ENCODE assay signal across 27 cellular contexts in the genomic region with DNA sequence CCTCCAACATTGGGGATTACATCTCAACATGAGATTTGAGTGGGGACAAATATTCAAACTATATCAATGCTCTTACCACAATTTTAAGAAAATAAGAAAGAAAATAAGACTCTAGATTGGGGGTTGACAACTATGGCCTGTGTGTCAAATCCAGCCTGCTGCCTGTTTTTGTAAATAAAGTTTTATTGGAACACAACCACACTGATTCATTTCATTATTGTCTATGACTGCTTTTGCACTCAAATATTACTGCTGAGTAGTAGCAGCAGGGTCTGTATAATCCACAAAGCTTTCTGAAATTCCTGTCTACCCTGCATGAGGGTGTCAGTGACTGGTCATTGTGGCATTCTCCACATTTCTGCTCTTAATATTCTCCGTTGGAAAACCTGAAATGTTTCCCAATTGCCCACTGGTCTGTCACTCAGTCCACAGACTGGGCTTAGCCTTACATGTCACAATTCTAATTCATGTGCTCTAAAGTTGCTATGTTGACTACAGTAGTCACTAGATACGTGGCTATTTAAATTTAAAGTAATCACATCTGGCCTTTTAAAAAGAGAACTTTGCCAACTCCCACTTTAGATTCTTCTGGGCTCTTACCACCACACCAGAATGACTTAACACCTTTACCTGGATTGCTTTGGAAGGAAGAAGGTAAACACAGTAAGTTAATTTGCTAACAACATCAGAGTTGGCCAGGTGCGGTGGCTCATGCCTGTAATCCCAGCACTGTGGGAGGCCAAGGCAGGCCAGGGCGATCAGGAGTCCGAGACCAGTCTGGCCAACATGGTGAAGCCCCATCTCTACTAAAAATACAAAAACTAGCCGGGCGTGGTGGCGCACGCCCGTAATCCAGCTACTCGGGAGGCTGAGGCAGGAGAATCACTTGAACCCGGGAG.
DNase-seq lines count a peak whose midpoint lies in the region; ATAC-seq, FAIRE-seq and TF ChIP-seq lines count a peak whose summit lies in the region.
"Had no signal": no experiment of that assay in that cellular context is flagged by ENCODE, and none has a peak within 500 bp of the region (broad histone marks: within the 10 kb centered on the region; RNA-seq: fewer than 3 reads in every experiment).

No MANE protein-coding gene starts in this region.

- WGBS in K562 (ENCODE audit: insufficient coverage, low coverage, missing lambda C conversion rate) = 92% methylated on average over 12 of the region's 12 CpGs
- WGBS in tibial nerve, 2 donors = 90 to 94% methylated on average over 12 of the region's 12 CpGs

- no peak overlapping the region for H3K9ac ChIP-seq in K562 (ENCODE audit: insufficient read depth in 1 of 2, low read depth in 2 of 2, low read length in 2 of 2)
- H3K9ac ChIP-seq: BLaER1 treated with 17β-estradiol and CSF1 and Interleukin-3, amounts not matched to agents 10 nM and 100 nM; GM23248 had no signal

- TF ChIP-seq CTCF in K562 (IDR thresholded peaks at IDR 0.05 in 2 of 3, conservative IDR thresholded peaks at IDR 0.05 in 1 of 3; ENCODE audit: insufficient read depth in 2 of 3, low read depth in 1 of 3, low read length in 3 of 3) = no peak
- TF ChIP-seq CTCF in lower lobe of right lung (IDR thresholded peaks at IDR 0.05) = no peak
- TF ChIP-seq CTCF in retinal pigment epithelial cell (conservative IDR thresholded peaks at IDR 0.05; ENCODE audit: low read depth, low read length) = no peak
- no peak for TF ChIP-seq CTCF in tibial nerve (IDR thresholded peaks at IDR 0.05)

- H3K27ac ChIP-seq in K562 (ENCODE audit: extremely low read depth, low read depth, low read length) (no peak overlapping the region), lower lobe of right lung (peak overlapping the region; percentile 52), tibial nerve (no peak overlapping the region)
- H3K27ac ChIP-seq: GM23248 had no signal

- in situ Hi-C loops in K562 (cut with MboI) = no loop called here

- no peak overlapping the region for H3K4me3 ChIP-seq in K562
- H3K4me3 ChIP-seq in lower lobe of right lung = no peak overlapping the region
- H3K4me3 ChIP-seq in retinal pigment epithelial cell (ENCODE audit: low read length) = no peak overlapping the region
- H3K4me3 ChIP-seq in tibial nerve = no peak overlapping the region
- H3K4me3 ChIP-seq: BLaER1 treated with 17β-estradiol and CSF1 and Interleukin-3, amounts not matched to agents 10 nM and 100 nM; GM23248 had no signal

- TF ChIP-seq POLR2A in K562 (conservative IDR thresholded peaks at IDR 0.05) (no peak), tibial nerve (IDR thresholded peaks at IDR 0.05) (no peak)

- no TSS peak for BruUV-seq in K562 (replicated peaks; lab: Mats Ljungman, UMichigan)

- H3K4me1 ChIP-seq in K562 (replicated peaks in 1 of 2; ENCODE audit: control insufficient read depth in 2 of 2, insufficient read depth in 2 of 2, low read length in 2 of 2) (peaks cover 15 to 30% of the 10 kb centered on the region in 2 experiments; a peak in 4 of 5 replicates), lower lobe of right lung (peaks cover 6% of the 10 kb centered on the region), tibial nerve (no peaks in the 10 kb centered on the region)

- FAIRE-seq in K562 (lab: Jason Lieb, UNC) = no peak

- H4K20me1 ChIP-seq in K562 (replicated peaks; ENCODE audit: control insufficient read depth, insufficient read depth, low read length) = no peaks in the 10 kb centered on the region
- H4K20me1 ChIP-seq: BLaER1 treated with 17β-estradiol and CSF1 and Interleukin-3, amounts not matched to agents 10 nM and 100 nM had no signal

- H2AFZ ChIP-seq in K562 (ENCODE audit: low read depth, low read length) = peak overlapping the region; percentile 46
- H2AFZ ChIP-seq: GM23248 had no signal

- ATAC-seq in K562 (no peak), lower lobe of right lung (peak; percentile 91 to 92), HG02981 (IDR thresholded peaks at IDR 0.05; ENCODE audit: unreplicated experiment) (no peak), GM18520 (IDR thresholded peaks at IDR 0.05; ENCODE audit: unreplicated experiment) (no peak)
- ATAC-seq: PC-3 had no signal

- H3K4me2 ChIP-seq in K562 (ENCODE audit: insufficient read depth, low read length) = no peak overlapping the region
- H3K4me2 ChIP-seq: BLaER1 treated with 17β-estradiol and CSF1 and Interleukin-3, amounts not matched to agents 10 nM and 100 nM had no signal

- H3K9me3 ChIP-seq in K562 (replicated peaks; ENCODE audit: control insufficient read depth, insufficient read depth, low read depth, low read length) = no peaks in the 10 kb centered on the region; the same call in 1 of the 2 replicates
- no peaks in the 10 kb centered on the region for H3K9me3 ChIP-seq in lower lobe of right lung
- H3K9me3 ChIP-seq in tibial nerve = no peaks in the 10 kb centered on the region
- H3K9me3 ChIP-seq: Caco-2 had no signal

- CTCF ChIA-PET in K562 (lab: Yijun Ruan, JAX; ENCODE audit: low intra/inter-chr PET ratio) = no interaction called here

- TF ChIP-seq EP300 in K562 (IDR thresholded peaks at IDR 0.05; ENCODE audit: low read length) (no peak), tibial nerve (IDR thresholded peaks at IDR 0.05) (no peak)

- DNase-seq in EH (ENCODE audit: low read depth) (peak; percentile 55), K562 (ENCODE audit: extremely low read depth in 1 of 4, low spot score in 3 of 4) (no peak), lower lobe of right lung (no peak), retinal pigment epithelial cell (ENCODE audit: low read depth) (peak; percentile 37), tibial nerve (ENCODE audit: low spot score in 2 of 2) (no peak)
- no peak for DNase-seq in effector CD8-positive, alpha-beta T cell (lab: John Stamatoyannopoulos, UW)
- DNase-seq: 8988T; Caco-2; CD4-positive, alpha-beta memory T cell; DMS 273 treated with DMSO at 0.1 percent for 48 hours; DND-41; GDM1; GM23248; H9; HFFc6; KBM-7; NCI-H1092; NCI-H1436; NCI-H187 treated with DMSO at 0.1 percent for 48 hours; NCI-H2107; NCI-H446 treated with DMSO at 0.1 percent for 48 hours; NCI-H526 treated with DMSO at 0.1 percent for 48 hours; PC-3; Right ventricle myocardium superior had no signal

- intact Hi-C loops in K562 (cut with micrococcal nuclease) = loop anchor here (5.0 kb wide), 1 partner anchor 38 kb away; no protein-coding TSS in a partner anchor
- intact Hi-C loops in lower lobe of right lung (cut with DNase I) = no loop called here

- no peak for TF ChIP-seq RAD21 in K562 (CRISPR knock-in tag; conservative IDR thresholded peaks at IDR 0.05 in 1 of 2, IDR thresholded peaks at IDR 0.05 in 1 of 2)

- no peaks in the 10 kb centered on the region for H3K79me2 ChIP-seq in K562 (ENCODE audit: control insufficient read depth, insufficient read depth, low read length)

- POLR2A ChIA-PET in K562 (lab: Yijun Ruan, JAX) = interaction anchor here (0.6 kb wide), 2 partner anchors 23 to 54 kb away, joined by 3 to 5 read pairs; no protein-coding TSS in a partner anchor

- H3K27me3 ChIP-seq in K562 (ENCODE audit: control insufficient read depth in 2 of 2, insufficient read depth in 2 of 2, low read length in 2 of 2) = no peaks in the 10 kb centered on the region
- H3K27me3 ChIP-seq in lower lobe of right lung (ENCODE audit: low read depth) = no peaks in the 10 kb centered on the region
- no peaks in the 10 kb centered on the region for H3K27me3 ChIP-seq in tibial nerve
- H3K27me3 ChIP-seq: BLaER1 treated with 17β-estradiol and CSF1 and Interleukin-3, amounts not matched to agents 10 nM and 100 nM had no signal

- H3K9me1 ChIP-seq in K562 (ENCODE audit: control insufficient read depth, insufficient read depth, low read length) = no peaks in the 10 kb centered on the region

- H3K36me3 ChIP-seq in K562 (ENCODE audit: control insufficient read depth, insufficient read depth, low read length) = no peaks in the 10 kb centered on the region
- no peaks in the 10 kb centered on the region for H3K36me3 ChIP-seq in lower lobe of right lung
- H3K36me3 ChIP-seq in tibial nerve = no peaks in the 10 kb centered on the region
- H3K36me3 ChIP-seq: BLaER1 treated with 17β-estradiol and CSF1 and Interleukin-3, amounts not matched to agents 10 nM and 100 nM had no signal

TF ChIP-seq in K562, 482 proteins besides CTCF, POLR2A, EP300 and RAD21 (continues in another document):
- TF ChIP-seq C11orf30 (IDR thresholded peaks at IDR 0.05; ENCODE audit: low read depth) = no peak
- no peak for TF ChIP-seq IFI16 (CRISPR knock-in tag; IDR thresholded peaks at IDR 0.05)
- no peak for TF ChIP-seq CSDE1 (IDR thresholded peaks at IDR 0.05)
- TF ChIP-seq, protein P1, sequence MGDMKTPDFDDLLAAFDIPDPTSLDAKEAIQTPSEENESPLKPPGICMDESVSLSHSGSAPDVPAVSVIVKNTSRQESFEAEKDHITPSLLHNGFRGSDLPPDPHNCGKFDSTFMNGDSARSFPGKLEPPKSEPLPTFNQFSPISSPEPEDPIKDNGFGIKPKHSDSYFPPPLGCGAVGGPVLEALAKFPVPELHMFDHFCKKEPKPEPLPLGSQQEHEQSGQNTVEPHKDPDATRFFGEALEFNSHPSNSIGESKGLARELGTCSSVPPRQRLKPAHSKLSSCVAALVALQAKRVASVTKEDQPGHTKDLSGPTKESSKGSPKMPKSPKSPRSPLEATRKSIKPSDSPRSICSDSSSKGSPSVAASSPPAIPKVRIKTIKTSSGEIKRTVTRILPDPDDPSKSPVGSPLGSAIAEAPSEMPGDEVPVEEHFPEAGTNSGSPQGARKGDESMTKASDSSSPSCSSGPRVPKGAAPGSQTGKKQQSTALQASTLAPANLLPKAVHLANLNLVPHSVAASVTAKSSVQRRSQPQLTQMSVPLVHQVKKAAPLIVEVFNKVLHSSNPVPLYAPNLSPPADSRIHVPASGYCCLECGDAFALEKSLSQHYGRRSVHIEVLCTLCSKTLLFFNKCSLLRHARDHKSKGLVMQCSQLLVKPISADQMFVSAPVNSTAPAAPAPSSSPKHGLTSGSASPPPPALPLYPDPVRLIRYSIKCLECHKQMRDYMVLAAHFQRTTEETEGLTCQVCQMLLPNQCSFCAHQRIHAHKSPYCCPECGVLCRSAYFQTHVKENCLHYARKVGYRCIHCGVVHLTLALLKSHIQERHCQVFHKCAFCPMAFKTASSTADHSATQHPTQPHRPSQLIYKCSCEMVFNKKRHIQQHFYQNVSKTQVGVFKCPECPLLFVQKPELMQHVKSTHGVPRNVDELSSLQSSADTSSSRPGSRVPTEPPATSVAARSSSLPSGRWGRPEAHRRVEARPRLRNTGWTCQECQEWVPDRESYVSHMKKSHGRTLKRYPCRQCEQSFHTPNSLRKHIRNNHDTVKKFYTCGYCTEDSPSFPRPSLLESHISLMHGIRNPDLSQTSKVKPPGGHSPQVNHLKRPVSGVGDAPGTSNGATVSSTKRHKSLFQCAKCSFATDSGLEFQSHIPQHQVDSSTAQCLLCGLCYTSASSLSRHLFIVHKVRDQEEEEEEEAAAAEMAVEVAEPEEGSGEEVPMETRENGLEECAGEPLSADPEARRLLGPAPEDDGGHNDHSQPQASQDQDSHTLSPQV (IDR thresholded peaks at IDR 0.05) = 0 out of 2 replicates have a peak, but pooled peaks have one; percentile 11

Comparison
In these comparisons a context has a peak if more than half of its experiments do, and no peak if none do; other contexts are left out.
1. DNase-seq: peak in EH (single experiment) and retinal pigment epithelial cell (single experiment); none in K562 (0 of 4), lower lobe of right lung (single experiment), tibial nerve (0 of 2) and effector CD8-positive, alpha-beta T cell (single experiment).
2. ATAC-seq: peak in lower lobe of right lung (2 of 2); none in K562 (single experiment), HG02981 (single experiment) and GM18520 (single experiment).